In genomic region chr17:28895794-28896447, GRCh38 we compare ENCODE assay signal across 9 cellular contexts. TPM values are rescaled to one million over a fixed set of nuclear protein-coding genes. Genes with fewer than 3 reads are reported as not detected.
DNase-seq lines count a peak whose midpoint lies in the region; ATAC-seq, FAIRE-seq and TF ChIP-seq lines count a peak whose summit lies in the region.
"Had no signal": no experiment of that assay in that cellular context is flagged by ENCODE, and none has a peak within 500 bp of the region (broad histone marks: within the 10 kb centered on the region; RNA-seq: fewer than 3 reads in every experiment).

No MANE protein-coding gene starts in this region.

- TF ChIP-seq EP300 in A549 (IDR thresholded peaks at IDR 0.05) = no peak

- H3K36me3 ChIP-seq in HUES6 (ENCODE audit: control insufficient read depth, insufficient read depth, low read length) (peaks cover 13% of the 10 kb centered on the region), muscle layer of duodenum (ENCODE audit: control insufficient read depth in 1 of 2, insufficient read depth in 2 of 2, low read length in 2 of 2) (peaks cover 0 to 6% of the 10 kb centered on the region in 2 donors)
- H3K36me3 ChIP-seq: brain microvascular endothelial cell had no signal

- peak in 1 of 2 experiments; percentile 4; a peak in 2 of 6 replicates for ATAC-seq in A549
- ATAC-seq in GM18511 (IDR thresholded peaks at IDR 0.05; ENCODE audit: unreplicated experiment) = no peak
- no peak for ATAC-seq in GM18870 (IDR thresholded peaks at IDR 0.05; ENCODE audit: unreplicated experiment)

- H3K27me3 ChIP-seq in HUES6 (ENCODE audit: control insufficient read depth, insufficient read depth, low read length) = no peaks in the 10 kb centered on the region
- H3K27me3 ChIP-seq in muscle layer of duodenum (ENCODE audit: low read depth, low read length) = no peaks in the 10 kb centered on the region
- H3K27me3 ChIP-seq: brain microvascular endothelial cell had no signal

- peak overlapping the region; percentile 84 for H3K4me2 ChIP-seq in A549

- FAIRE-seq in A549 (lab: Jason Lieb, UNC) = no peak

- H3K9me3 ChIP-seq in A549 (no peaks in the 10 kb centered on the region), HUES6 (ENCODE audit: control insufficient read depth, insufficient read depth, low read depth, low read length) (no peaks in the 10 kb centered on the region), muscle layer of duodenum (ENCODE audit: control insufficient read depth in 1 of 2, low read length in 2 of 2) (no peaks in the 10 kb centered on the region)

- peak overlapping the region; percentile 73 for H3K9ac ChIP-seq in HUES6 (ENCODE audit: low read length)

- TF ChIP-seq CTCF in A549 (IDR thresholded peaks at IDR 0.05) = no peak

- peaks cover 19% of the 10 kb centered on the region for H3K4me1 ChIP-seq in A549
- H3K4me1 ChIP-seq in HUES6 (ENCODE audit: control insufficient read depth, insufficient read depth, low read length) = peaks cover 18% of the 10 kb centered on the region
- peaks cover 7 to 25% of the 10 kb centered on the region in 2 donors for H3K4me1 ChIP-seq in muscle layer of duodenum (ENCODE audit: control insufficient read depth in 1 of 2, insufficient read depth in 2 of 2, low read length in 2 of 2)

- POLR2A ChIA-PET in A549 (lab: Yijun Ruan, JAX) = interaction anchor here (1.4 to 2.0 kb wide), 2 partner anchors 14 to 56 kb away, joined by 5 read pairs; partner anchors contain the start of gene PHF12

- no peak for DNase-seq in A549 (ENCODE audit: low read depth in 1 of 2, low spot score in 1 of 2)
- no peak for DNase-seq in caudate nucleus (lab: John Stamatoyannopoulos, UW)
- no peak for DNase-seq in effector CD4-positive, alpha-beta T cell
- DNase-seq in SK-N-DZ (ENCODE audit: low spot score) = no peak
- DNase-seq: brain microvascular endothelial cell had no signal

- CTCF ChIA-PET in A549 (lab: Yijun Ruan, JAX) = interaction anchor here (0.8 to 34.7 kb wide), 13 partner anchors 7 to 169 kb away, joined by 3 to 685 read pairs (median 20); partner anchors contain the start of genes DHRS13, NEK8 and TLCD1

- peak overlapping the region; percentile 70 for H3K4me3 ChIP-seq in A549
- H3K4me3 ChIP-seq in HUES6 (ENCODE audit: low read depth, low read length) = peak overlapping the region; percentile 94
- peak overlapping the region; percentile 71 to 90 for H3K4me3 ChIP-seq in muscle layer of duodenum (ENCODE audit: low read depth in 1 of 2, low read length in 2 of 2)

- TF ChIP-seq POLR2A in A549 (IDR thresholded peaks at IDR 0.05; ENCODE audit: low read length) = no peak

- TF ChIP-seq RAD21 in A549 (conservative IDR thresholded peaks at IDR 0.05 in 1 of 2, IDR thresholded peaks at IDR 0.05 in 1 of 2) = no peak

- 54% methylated on average over 3 of the region's 3 CpGs for WGBS in A549 (ENCODE audit: missing lambda C conversion rate)

- H3K27ac ChIP-seq in A549 (peak overlapping the region; percentile 87 to 97; a peak in 4 of 6 replicates), HUES6 (ENCODE audit: low read depth, low read length) (no peak overlapping the region), caudate nucleus (ENCODE audit: low read depth, low read length) (peak overlapping the region; percentile 84), muscle layer of duodenum (ENCODE audit: low read length) (peak overlapping the region; percentile 87)
- H3K27ac ChIP-seq: brain microvascular endothelial cell had no signal

TF ChIP-seq in A549, 52 proteins besides CTCF, POLR2A, EP300 and RAD21:
- TF ChIP-seq CHD4 (IDR thresholded peaks at IDR 0.05; ENCODE audit: borderline replicate concordance) (no peak), NFE2L2 (conservative IDR thresholded peaks at IDR 0.05; ENCODE audit: low read length) (no peak), POLR2AphosphoS2 (conservative IDR thresholded peaks at IDR 0.05; ENCODE audit: low read length) (no peak), JUN (IDR thresholded peaks at IDR 0.05) (no peak), SMC3 (IDR thresholded peaks at IDR 0.05) (no peak), HMGXB4 (CRISPR knock-in tag; IDR thresholded peaks at IDR 0.05; ENCODE audit: borderline replicate concordance) (no peak)

RNA-seq across cellular contexts. Expression of gene FLOT2, which starts 1.6 kb away (rescaled TPM):
- polyA plus RNA-seq in A549 (2011; rRNA removed) (68.8 and 78.6 TPM in 2 replicates), A549 (2017; fragmentation: RNase III; extraction: RNeasy Plus Mini Kit Qiagen cat#74134 plus additional on column Dnase treatment) (62.8 to 71.0 TPM (median 66.4 TPM) in 3 replicates)
- 82.7 and 94.7 TPM in 2 replicates for polyA plus RNA-seq in A549 (2012; cell fraction: cytosol; rRNA removed)
- 89.9 and 91.7 TPM in 2 replicates for polyA plus RNA-seq in A549 (2012; cell fraction: nucleus; rRNA removed)
- 100 and 109 TPM in 2 replicates for polyA minus RNA-seq in A549 (2011; rRNA and poly(A)+ RNA removed)
- 67.0 and 68.9 TPM in 2 replicates for polyA plus RNA-seq in SK-N-DZ (2014; cell fraction: cytosol; rRNA removed)
- polyA plus RNA-seq in SK-N-DZ (2014; cell fraction: nucleus; rRNA removed) = 61.8 and 62.1 TPM in 2 replicates

RNA-seq across cellular contexts. Expression of gene DHRS13, which starts 7.0 kb away (rescaled TPM):
- polyA plus RNA-seq in A549 (2011; rRNA removed) (7.0 and 7.3 TPM in 2 replicates), A549 (2017; fragmentation: RNase III; extraction: RNeasy Plus Mini Kit Qiagen cat#74134 plus additional on column Dnase treatment) (3.5 to 4.9 TPM (median 4.8 TPM) in 3 replicates)
- 7.5 and 8.9 TPM in 2 replicates for polyA plus RNA-seq in A549 (2012; cell fraction: cytosol; rRNA removed)
- 9.4 and 9.9 TPM in 2 replicates for polyA plus RNA-seq in A549 (2012; cell fraction: nucleus; rRNA removed)
- polyA minus RNA-seq in A549 (2011; rRNA and poly(A)+ RNA removed) = 3.6 and 4.1 TPM in 2 replicates
- polyA plus RNA-seq in SK-N-DZ (2014; cell fraction: cytosol; rRNA removed) = 81.8 and 86.0 TPM in 2 replicates
- 57.3 and 58.1 TPM in 2 replicates for polyA plus RNA-seq in SK-N-DZ (2014; cell fraction: nucleus; rRNA removed)

RNA-seq across cellular contexts. Expression of gene ERAL1, which starts 41.1 kb away (rescaled TPM):
- polyA plus RNA-seq in A549 (2011; rRNA removed) (88.3 and 123 TPM in 2 replicates), A549 (2017; fragmentation: RNase III; extraction: RNeasy Plus Mini Kit Qiagen cat#74134 plus additional on column Dnase treatment) (78.8 to 80.2 TPM (median 78.9 TPM) in 3 replicates)
- 129 and 154 TPM in 2 replicates for polyA plus RNA-seq in A549 (2012; cell fraction: cytosol; rRNA removed)
- polyA plus RNA-seq in A549 (2012; cell fraction: nucleus; rRNA removed) = 136 and 150 TPM in 2 replicates
- polyA minus RNA-seq in A549 (2011; rRNA and poly(A)+ RNA removed) = 104 and 144 TPM in 2 replicates
- polyA plus RNA-seq in SK-N-DZ (2014; cell fraction: cytosol; rRNA removed) = 65.6 and 92.8 TPM in 2 replicates
- polyA plus RNA-seq in SK-N-DZ (2014; cell fraction: nucleus; rRNA removed) = 75.0 and 114 TPM in 2 replicates

RNA-seq across cellular contexts. Expression of gene FAM222B, which starts 53.3 kb away (rescaled TPM):
- 10.7 and 15.3 TPM in 2 replicates for polyA plus RNA-seq in A549 (2011; rRNA removed)
- 15.6 and 18.7 TPM in 2 replicates for polyA plus RNA-seq in A549 (2012; cell fraction: cytosol; rRNA removed)
- polyA plus RNA-seq in A549 (2012; cell fraction: nucleus; rRNA removed) = 24.5 and 29.5 TPM in 2 replicates
- 14.3 to 15.6 TPM (median 14.7 TPM) in 3 replicates for polyA plus RNA-seq in A549 (2017; fragmentation: RNase III; extraction: RNeasy Plus Mini Kit Qiagen cat#74134 plus additional on column Dnase treatment)
- 16.4 and 24.5 TPM in 2 replicates for polyA minus RNA-seq in A549 (2011; rRNA and poly(A)+ RNA removed)
- polyA plus RNA-seq in SK-N-DZ (2014; cell fraction: cytosol; rRNA removed) = 8.2 and 8.3 TPM in 2 replicates
- 2.4 and 4.1 TPM in 2 replicates for polyA plus RNA-seq in SK-N-DZ (2014; cell fraction: nucleus; rRNA removed)

RNA-seq across cellular contexts. Expression of gene PHF12, which starts 55.4 kb away (rescaled TPM):
- polyA plus RNA-seq in A549 (2011; rRNA removed) (25.3 and 29.3 TPM in 2 replicates), A549 (2017; fragmentation: RNase III; extraction: RNeasy Plus Mini Kit Qiagen cat#74134 plus additional on column Dnase treatment) (28.0 to 31.9 TPM (median 29.9 TPM) in 3 replicates)
- 39.7 and 44.0 TPM in 2 replicates for polyA plus RNA-seq in A549 (2012; cell fraction: cytosol; rRNA removed)
- polyA plus RNA-seq in A549 (2012; cell fraction: nucleus; rRNA removed) = 71.3 and 74.1 TPM in 2 replicates
- polyA minus RNA-seq in A549 (2011; rRNA and poly(A)+ RNA removed) = 57.4 and 69.0 TPM in 2 replicates
- 21.4 and 23.6 TPM in 2 replicates for polyA plus RNA-seq in SK-N-DZ (2014; cell fraction: cytosol; rRNA removed)
- 42.2 and 65.7 TPM in 2 replicates for polyA plus RNA-seq in SK-N-DZ (2014; cell fraction: nucleus; rRNA removed)
